Comparison of ENCODE assay signal across 23 cellular contexts in genomic region chr1:184788970-184789369, GRCh38.
"Had no signal": no experiment of that assay in that cellular context is flagged by ENCODE, and none has a peak within 500 bp of the region (broad histone marks: within the 10 kb centered on the region; RNA-seq: fewer than 3 reads in every experiment).

No MANE protein-coding gene starts in this region.

- H3K4me3 Mint-ChIP-seq: activated B cell treated with CpG ODN at 0.5 μM for 24 hours; activated naive CD4-positive, alpha-beta T cell treated with anti-CD3 and anti-CD28 coated beads for 36 hours; activated naive CD8-positive, alpha-beta T cell treated with anti-CD3 and anti-CD28 coated beads for 36 hours; activated T-cell treated with anti-CD3 and anti-CD28 coated beads, Interleukin-2, amount 50 U/mL, for 72 hours; mesothelial cell of epicardium; naive B cell had no signal

- H3K27ac Mint-ChIP-seq: activated B cell treated with CpG ODN at 0.5 μM for 24 hours; activated naive CD4-positive, alpha-beta T cell treated with anti-CD3 and anti-CD28 coated beads for 36 hours; activated naive CD8-positive, alpha-beta T cell treated with anti-CD3 and anti-CD28 coated beads for 36 hours; activated T-cell treated with anti-CD3 and anti-CD28 coated beads, Interleukin-2, amount 50 U/mL, for 72 hours; mesothelial cell of epicardium; naive B cell; T-helper 17 cell had no signal

- H3K27me3 Mint-ChIP-seq: activated B cell treated with CpG ODN at 0.5 μM for 24 hours; activated naive CD8-positive, alpha-beta T cell treated with anti-CD3 and anti-CD28 coated beads for 36 hours; naive B cell; T-helper 17 cell had no signal

- ATAC-seq: activated T-cell treated with anti-CD3 and anti-CD28 coated beads, Interleukin-2, amount 50 U/mL, for 72 hours; body of pancreas; left colon; psoas muscle; T-helper 17 cell had no signal

- DNase-seq: activated B cell treated with CpG ODN at 0.5 μM for 24 hours; activated CD4-positive, alpha-beta T cell treated with anti-CD3 and anti-CD28 coated beads, Interleukin-2, amount 50 U/mL, for 4 hours; activated naive CD4-positive, alpha-beta T cell treated with anti-CD3 and anti-CD28 coated beads for 36 hours; activated naive CD8-positive, alpha-beta T cell treated with anti-CD3 and anti-CD28 coated beads for 36 hours; activated T-cell treated with anti-CD3 and anti-CD28 coated beads for 4 hours; activated T-cell treated with anti-CD3 and anti-CD28 coated beads, Interleukin-2, amount 50 U/mL, for 72 hours; adrenal gland; aorta; body of pancreas; colonic mucosa; effector CD8-positive, alpha-beta T cell; islet precursor cell; left colon; mammary epithelial cell; naive B cell; nucleus accumbens; psoas muscle; stimulated activated CD4-positive, alpha-beta T cell treated with anti-CD3 and anti-CD28 coated beads, Interleukin-15, amount 100 ng/mL, for 24 hours; stimulated activated naive CD4-positive, alpha-beta T cell; T-helper 17 cell; T1000; tibial artery had no signal
